ENCODE assay signal across 16 cellular contexts in genomic region chr4:174496631-174497442, GRCh38. TPM values are rescaled to one million over a fixed set of nuclear protein-coding genes. Genes with fewer than 3 reads are reported as not detected.
DNase-seq lines count a peak whose midpoint lies in the region; ATAC-seq, FAIRE-seq and TF ChIP-seq lines count a peak whose summit lies in the region.
"Had no signal": no experiment of that assay in that cellular context is flagged by ENCODE, and none has a peak within 500 bp of the region (broad histone marks: within the 10 kb centered on the region; RNA-seq: fewer than 3 reads in every experiment).

No MANE protein-coding gene starts in this region.

- TF ChIP-seq CTCF in A549 (IDR thresholded peaks at IDR 0.05) = no peak
- TF ChIP-seq CTCF in PC-3 (conservative IDR thresholded peaks at IDR 0.05; ENCODE audit: low read depth, low read length) = no peak

- intact Hi-C loops in PC-3 (cut with micrococcal nuclease) = no loop called here
- intact Hi-C loops in left colon (cut with DNase I, micrococcal nuclease) = no loop called here
- intact Hi-C loops in left cardiac atrium (cut with DNase I) = no loop called here

- CTCF ChIA-PET in A549 (lab: Yijun Ruan, JAX) = no interaction called here
- CTCF ChIA-PET in PC-3 (lab: Charles Lee) = no interaction called here

- no peaks in the 10 kb centered on the region for H3K27me3 ChIP-seq in PC-3 (ENCODE audit: low read length)
- H3K27me3 ChIP-seq: breast epithelium, right atrium auricular region had no signal

- peak in 1 of 2 experiments; percentile 54; a peak in 2 of 6 replicates for ATAC-seq in A549
- peak; percentile 29; the same call in 1 of the 2 replicates for ATAC-seq in PC-3
- ATAC-seq in left colon = peak; percentile 81
- ATAC-seq in HG02884 (IDR thresholded peaks at IDR 0.05; ENCODE audit: unreplicated experiment) = no peak
- no peak for ATAC-seq in left cardiac atrium
- ATAC-seq: SK-N-SH treated with all-trans-retinoic acid at 6 μM for 48 hours; stimulated activated naive B cell treated with anti-CD40 and anti-IgM and Interleukin-4, amounts not matched to agents 10 μg/mL and 1 μg/mL and 100 μg/mL, for 72 hours had no signal

- no peaks in the 10 kb centered on the region for H3F3A ChIP-seq in PC-3 (ENCODE audit: low read length, unreplicated experiment)

- FAIRE-seq in A549 (lab: Jason Lieb, UNC) = no peak

- H3K36me3 ChIP-seq in PC-3 (ENCODE audit: low read depth, low read length) = no peaks in the 10 kb centered on the region
- H3K36me3 ChIP-seq: breast epithelium, right atrium auricular region had no signal

- no peak overlapping the region for H2AFZ ChIP-seq in PC-3 (ENCODE audit: low read length)

- no peaks in the 10 kb centered on the region for H3K79me2 ChIP-seq in PC-3 (ENCODE audit: low read length)

- 37% methylated on average over 3 of the region's 3 CpGs for WGBS in A549 (ENCODE audit: missing lambda C conversion rate)

- no TSS peak for BruUV-seq in PC-3 (replicated peaks; lab: Mats Ljungman, UMichigan)

- H3K4me3 ChIP-seq in A549 (no peak overlapping the region), PC-3 (ENCODE audit: low read length) (no peak overlapping the region)
- H3K4me3 ChIP-seq: breast epithelium, right atrium auricular region had no signal

- H3K9ac ChIP-seq in PC-3 (ENCODE audit: low read length) = no peak overlapping the region

- no peaks in the 10 kb centered on the region for H4K20me1 ChIP-seq in PC-3 (ENCODE audit: low read length)

- TF ChIP-seq EP300 in A549 (IDR thresholded peaks at IDR 0.05) = no peak

- no peaks in the 10 kb centered on the region for H3K9me2 ChIP-seq in PC-3 (replicated peaks; ENCODE audit: low read length)

- no peak for TF ChIP-seq RAD21 in A549 (conservative IDR thresholded peaks at IDR 0.05 in 1 of 2, IDR thresholded peaks at IDR 0.05 in 1 of 2)

- H3K4me2 ChIP-seq in A549 = peak overlapping the region; percentile 66
- H3K4me2 ChIP-seq in PC-3 (ENCODE audit: low read length) = no peak overlapping the region

- H3K27ac ChIP-seq in A549 = peak overlapping the region; percentile 56 to 80
- no peak overlapping the region for H3K27ac ChIP-seq in PC-3 (ENCODE audit: low read length)
- H3K27ac ChIP-seq: breast epithelium, right atrium auricular region had no signal

- H3K4me1 ChIP-seq in A549 (peaks cover 35% of the 10 kb centered on the region), PC-3 (ENCODE audit: insufficient read depth, low read length) (peaks cover 20% of the 10 kb centered on the region)
- H3K4me1 ChIP-seq: breast epithelium, right atrium auricular region had no signal

- H3K9me3 ChIP-seq in A549 = no peaks in the 10 kb centered on the region
- H3K9me3 ChIP-seq in PC-3 (ENCODE audit: low read length) = no peaks in the 10 kb centered on the region
- H3K9me3 ChIP-seq: breast epithelium, right atrium auricular region had no signal

- no peak for TF ChIP-seq POLR2A in A549 (IDR thresholded peaks at IDR 0.05; ENCODE audit: low read length)

- POLR2A ChIA-PET in A549 (lab: Yijun Ruan, JAX) (no interaction called here), PC-3 (lab: Charles Lee; ENCODE audit: unreplicated experiment) (no interaction called here)

- peak in 1 of 2 experiments; percentile 37 for DNase-seq in A549 (ENCODE audit: low read depth in 1 of 2, low spot score in 1 of 2)
- DNase-seq in COR-L47 (lab: John Stamatoyannopoulos, UW) = peak; percentile 72
- peak; percentile 55 for DNase-seq in PC-3
- DNase-seq in left colon = peak; percentile 75 to 78
- DNase-seq in middle frontal gyrus (ENCODE audit: extremely low spot score, low spot score) = no peak
- DNase-seq in DMS114 treated with DMSO at 0.1 percent for 48 hours (lab: John Stamatoyannopoulos, UW; ENCODE audit: unreplicated experiment) = no peak
- no peak for DNase-seq in left cardiac atrium
- DNase-seq: H7; islet precursor cell; Kasumi-1; stimulated activated CD4-positive, alpha-beta T cell treated with anti-CD3 and anti-CD28 coated beads, Interleukin-4, amount 100 ng/mL, for 24 hours; stimulated activated naive B cell treated with anti-CD40 and anti-IgM and Interleukin-4, amounts not matched to agents 10 μg/mL and 1 μg/mL and 100 μg/mL, for 72 hours had no signal

TF ChIP-seq in A549, 52 proteins besides CTCF, POLR2A, EP300 and RAD21:
- TF ChIP-seq HDAC2 (IDR thresholded peaks at IDR 0.05) (no peak), FOSB (CRISPR knock-in tag; IDR thresholded peaks at IDR 0.05) (no peak), RARB (CRISPR knock-in tag; IDR thresholded peaks at IDR 0.05) (no peak), CEBPB (IDR thresholded peaks at IDR 0.05) (peak in 1 of 2 experiments; percentile 13; a peak in 1 of 4 replicates)
TF ChIP-seq in A549: peak in this region for 1.

RNA-seq across cellular contexts. Expression of gene HPGD, which starts 25.5 kb away (rescaled TPM):
- polyA plus RNA-seq in A549 (2011; rRNA removed) (86.6 and 114 TPM in 2 replicates), A549 (2017; fragmentation: RNase III; extraction: RNeasy Plus Mini Kit Qiagen cat#74134 plus additional on column Dnase treatment) (101 to 127 TPM (median 110 TPM) in 3 replicates)
- 42.3 and 45.4 TPM in 2 replicates for polyA plus RNA-seq in A549 (2012; cell fraction: cytosol; rRNA removed)
- polyA plus RNA-seq in A549 (2012; cell fraction: nucleus; rRNA removed) = 19.6 and 20.7 TPM in 2 replicates
- 54.5 and 70.3 TPM in 2 replicates for polyA minus RNA-seq in A549 (2011; rRNA and poly(A)+ RNA removed)
- total RNA-seq in PC-3 (2014; rRNA removed) (32.3 and 33.5 TPM in 2 replicates), left colon (100 to 1,000 TPM; 205 to 208 TPM), left cardiac atrium (1 to 10 TPM; 2.3 to 2.7 TPM)

Comparison
In these comparisons a context has a peak if more than half of its experiments do, and no peak if none do; other contexts are left out.
1. ATAC-seq: peak in PC-3 (single experiment) and left colon (single experiment); none in HG02884 (single experiment) and left cardiac atrium (0 of 2).
2. DNase-seq: peak in COR-L47 (single experiment), PC-3 (single experiment) and left colon (2 of 2); none in middle frontal gyrus (single experiment), DMS114 treated with DMSO at 0.1 percent for 48 hours (single experiment) and left cardiac atrium (single experiment).